1 cellular context compared by ENCODE assay signal in genomic region chr21:37339527-37339889, GRCh38.
TF ChIP-seq lines count a peak whose summit lies in the region.

No MANE protein-coding gene starts in this region.

TF ChIP-seq in HCT116, 20 proteins besides CTCF, POLR2A, EP300 and RAD21 (continued from another document):
- TF ChIP-seq ZBTB33 (IDR thresholded peaks at IDR 0.05; ENCODE audit: extremely low read depth, insufficient replicate concordance, low read length) (no peak), ATF3 (IDR thresholded peaks at IDR 0.05) (no peak), SIN3A (IDR thresholded peaks at IDR 0.05; ENCODE audit: low read depth) (no peak)
